22 cellular contexts compared by ENCODE assay signal in the genomic region with DNA sequence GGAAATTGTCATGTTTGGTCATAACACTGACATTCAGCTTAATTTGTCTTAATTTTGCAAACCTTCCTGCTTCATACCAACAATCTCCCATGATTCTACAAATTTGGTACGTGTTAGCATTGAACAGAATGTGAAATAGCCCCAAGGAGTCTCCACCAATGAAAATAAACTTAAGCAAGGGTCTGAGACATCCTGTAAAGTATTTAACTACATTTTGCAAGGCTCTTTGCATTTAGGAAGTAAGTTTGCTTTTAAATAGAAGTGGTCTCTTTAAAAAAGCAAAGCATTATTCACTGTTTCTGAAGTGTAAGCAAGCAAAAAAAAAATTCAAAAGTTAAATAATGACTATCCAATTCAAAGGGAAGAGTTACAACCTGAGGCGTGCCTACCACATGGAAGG.
DNase-seq lines count a peak whose midpoint lies in the region; ATAC-seq and TF ChIP-seq lines count a peak whose summit lies in the region.
"Had no signal": no experiment of that assay in that cellular context is flagged by ENCODE, and none has a peak within 500 bp of the region (broad histone marks: within the 10 kb centered on the region; RNA-seq: fewer than 3 reads in every experiment).

No MANE protein-coding gene starts in this region.

- H3K4ac ChIP-seq in neuronal stem cell (ENCODE audit: low read length), result no peak overlapping the region

- H2AK5ac ChIP-seq in neuronal stem cell (ENCODE audit: low read depth, low read length), result no peak overlapping the region

- H2BK5ac ChIP-seq in neuronal stem cell (ENCODE audit: low read length), result no peak overlapping the region

- H2BK15ac ChIP-seq in neuronal stem cell (ENCODE audit: low read length), result no peak overlapping the region

- no peak overlapping the region for H3K23ac ChIP-seq in neuronal stem cell (ENCODE audit: low read depth, low read length, poor library complexity)

- no peak overlapping the region for H2BK12ac ChIP-seq in neuronal stem cell (ENCODE audit: low read length)

- H4K8ac ChIP-seq in neuronal stem cell (ENCODE audit: low read depth, low read length), result no peak overlapping the region

- WGBS in neuronal stem cell (ENCODE audit: extremely low coverage in 2 of 2, insufficient read length in 2 of 2, insufficient replicate concordance in 1 of 2), 2 donors, result no CpG with 5 or more reads among the region's 2 CpGs

- no peak for TF ChIP-seq POLR2A in uterus (IDR thresholded peaks at IDR 0.05)

- H3K27ac ChIP-seq in VCaP (peak overlapping the region; percentile 64), left lung (no peak overlapping the region), uterus (peak overlapping the region; percentile 54 to 56), neuronal stem cell (replicated peaks; ENCODE audit: low read length) (no peak overlapping the region)
- H3K27ac ChIP-seq: A549; BLaER1 treated with 17β-estradiol and CSF1 and Interleukin-3, amounts not matched to agents 10 nM and 100 nM had no signal

- H3K9ac ChIP-seq in neuronal stem cell (ENCODE audit: low read depth, low read length, poor library complexity), result no peak overlapping the region
- H3K9ac ChIP-seq: BLaER1 treated with 17β-estradiol and CSF1 and Interleukin-3, amounts not matched to agents 10 nM and 100 nM had no signal

- H3K27me3 ChIP-seq in left lung (no peaks in the 10 kb centered on the region), uterus (no peaks in the 10 kb centered on the region), neuronal stem cell (ENCODE audit: control insufficient read depth in 3 of 3, insufficient read depth in 3 of 3, low read depth in 1 of 3, low read length in 3 of 3) (no peaks in the 10 kb centered on the region)
- H3K27me3 ChIP-seq: BLaER1 treated with 17β-estradiol and CSF1 and Interleukin-3, amounts not matched to agents 10 nM and 100 nM had no signal

- H2AFZ ChIP-seq in neuronal stem cell (ENCODE audit: low read length), result no peak overlapping the region
- H2AFZ ChIP-seq: GM23338 had no signal

- no peaks in the 10 kb centered on the region for H3K9me3 ChIP-seq in left lung
- no peaks in the 10 kb centered on the region for H3K9me3 ChIP-seq in uterus
- H3K9me3 ChIP-seq in neuronal stem cell (replicated peaks in 1 of 2; ENCODE audit: control insufficient read depth in 2 of 2, insufficient read depth in 1 of 2, low read depth in 1 of 2, low read length in 2 of 2), result no peaks in the 10 kb centered on the region
- H3K9me3 ChIP-seq: A549; BE2C; BLaER1 treated with 17β-estradiol and CSF1 and Interleukin-3, amounts not matched to agents 10 nM and 100 nM had no signal

- H4K91ac ChIP-seq in neuronal stem cell (ENCODE audit: low read depth, low read length, poor library complexity), result no peak overlapping the region

- no peak overlapping the region for H2BK120ac ChIP-seq in neuronal stem cell (ENCODE audit: low read depth, low read length)

- peak; percentile 66 for ATAC-seq in left lung
- ATAC-seq: A549, GM23338, HCT116 had no signal

- no peak overlapping the region for H3K4me2 ChIP-seq in neuronal stem cell (ENCODE audit: insufficient read depth, low read length, poor library complexity, severe bottlenecking)
- H3K4me2 ChIP-seq: A549; BLaER1 treated with 17β-estradiol and CSF1 and Interleukin-3, amounts not matched to agents 10 nM and 100 nM; GM23338 had no signal

- no peak overlapping the region for H3K14ac ChIP-seq in neuronal stem cell (ENCODE audit: low read length)

- intact Hi-C loops in left lung (cut with DNase I) (no loop called here), uterus (cut with DNase I; ENCODE audit: low total_unique reads) (no loop called here)

- H3K18ac ChIP-seq in neuronal stem cell (ENCODE audit: low read length), result no peak overlapping the region

- H3K79me1 ChIP-seq in neuronal stem cell (ENCODE audit: low read depth, low read length), result no peaks in the 10 kb centered on the region

- DNase-seq in NOMO-1 (lab: John Stamatoyannopoulos, UW; ENCODE audit: unreplicated experiment in 2 of 2) (peak; percentile 2 to 25), NOMO-1 treated with dmso at 0.1 percent for 144 hours (lab: John Stamatoyannopoulos, UW; ENCODE audit: unreplicated experiment) (no peak), left lung (no peak), uterus (no peak), neuronal stem cell (ENCODE audit: low spot score) (no peak), RKO (ENCODE audit: low spot score) (no peak)
- DNase-seq in activated CD4-positive, alpha-beta T cell treated with anti-CD3 and anti-CD28 coated beads for 48 hours, result no peak
- DNase-seq: 8988T; ACHN; AML-193; BE2C; CD4-positive, alpha-beta T cell; CD8-positive, alpha-beta memory T cell; DMS 273 treated with DMSO at 0.1 percent for 48 hours; DMS79; GF-D8; H9 had no signal

- H3K4me1 ChIP-seq in left lung, result no peaks in the 10 kb centered on the region
- H3K4me1 ChIP-seq in uterus, result peaks cover 0 to 14% of the 10 kb centered on the region in 2 donors
- peaks cover 0 to 2% of the 10 kb centered on the region in 2 donors for H3K4me1 ChIP-seq in neuronal stem cell (ENCODE audit: control insufficient read depth in 2 of 2, insufficient read depth in 1 of 2, low read depth in 1 of 2, low read length in 2 of 2)
- H3K4me1 ChIP-seq: A549; BE2C; BLaER1 treated with 17β-estradiol and CSF1 and Interleukin-3, amounts not matched to agents 10 nM and 100 nM had no signal

- no peaks in the 10 kb centered on the region for H3K36me3 ChIP-seq in left lung
- H3K36me3 ChIP-seq in uterus, result no peaks in the 10 kb centered on the region
- H3K36me3 ChIP-seq in neuronal stem cell (replicated peaks in 1 of 2; ENCODE audit: control insufficient read depth in 2 of 2, insufficient read depth in 2 of 2, low read length in 2 of 2), result no peaks in the 10 kb centered on the region
- H3K36me3 ChIP-seq: BE2C; BLaER1 treated with 17β-estradiol and CSF1 and Interleukin-3, amounts not matched to agents 10 nM and 100 nM had no signal

- no peak for TF ChIP-seq CTCF in VCaP (conservative IDR thresholded peaks at IDR 0.05)
- no peak for TF ChIP-seq CTCF in left lung (IDR thresholded peaks at IDR 0.05)
- TF ChIP-seq CTCF in uterus (IDR thresholded peaks at IDR 0.05), result no peak

- H3K4me3 ChIP-seq in left lung (no peak overlapping the region), uterus (no peak overlapping the region), neuronal stem cell (ENCODE audit: low read length in 2 of 2) (no peak overlapping the region)
- H3K4me3 ChIP-seq: A549; BLaER1 treated with 17β-estradiol and CSF1 and Interleukin-3, amounts not matched to agents 10 nM and 100 nM; GM23338 had no signal

Comparison
In these comparisons a context has a peak if more than half of its experiments do, and no peak if none do; other contexts are left out.
1. DNase-seq: peak in NOMO-1 (2 of 2); none in NOMO-1 treated with dmso at 0.1 percent for 144 hours (single experiment), left lung (0 of 2), uterus (0 of 2), activated CD4-positive, alpha-beta T cell treated with anti-CD3 and anti-CD28 coated beads for 48 hours (single experiment), neuronal stem cell (single experiment) and RKO (single experiment).
2. H3K27ac ChIP-seq: peak in VCaP (single experiment) and uterus (2 of 2); none in left lung (0 of 2) and neuronal stem cell (single experiment).